ENCODE assay signal across 14 cellular contexts in the genomic region with DNA sequence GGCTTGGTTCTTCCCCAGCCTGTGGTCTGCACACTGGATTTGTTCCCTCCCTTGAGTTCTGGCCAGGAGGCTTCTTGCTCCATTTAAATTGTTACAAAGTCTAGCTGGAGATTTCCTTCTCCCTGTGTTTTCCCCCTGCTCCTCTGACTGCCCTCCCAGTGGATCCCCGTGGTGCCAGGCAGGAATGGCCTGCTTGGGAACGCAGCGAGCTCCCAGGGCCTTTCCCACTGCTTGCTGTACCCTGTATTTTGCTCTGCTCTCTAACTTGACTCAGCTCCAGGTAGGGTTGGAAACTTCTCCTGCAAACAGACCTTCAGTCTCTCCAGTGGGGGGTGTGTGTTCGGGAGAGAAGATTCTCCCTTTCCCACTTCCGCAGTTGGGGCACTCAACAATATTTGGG.
A peak's percentile ranks its signal among the peaks of the same experiment; 100 is the strongest.
DNase-seq lines count a peak whose midpoint lies in the region; TF ChIP-seq lines count a peak whose summit lies in the region.
"Had no signal": no experiment of that assay in that cellular context is flagged by ENCODE, and none has a peak within 500 bp of the region (broad histone marks: within the 10 kb centered on the region; RNA-seq: fewer than 3 reads in every experiment).

No MANE protein-coding gene starts in this region.

- no peak overlapping the region for H3K14ac ChIP-seq in H9 (ENCODE audit: insufficient read depth, low read length)

- no peak overlapping the region for H4K8ac ChIP-seq in H9 (replicated peaks; ENCODE audit: insufficient read length, low read depth, low read length)

- H3K36me3 Mint-ChIP-seq in H9 (ENCODE audit: insufficient read depth in 1 of 3, low read depth in 3 of 3) (no peaks in the 10 kb centered on the region), brain (no peaks in the 10 kb centered on the region), neural crest cell (ENCODE audit: low read depth) (peaks cover 7% of the 10 kb centered on the region), nephron progenitor cell (ENCODE audit: low read depth) (no peaks in the 10 kb centered on the region)
- H3K36me3 Mint-ChIP-seq: CD14-positive monocyte; CD8-positive, alpha-beta T cell had no signal

- H2BK15ac ChIP-seq in H9 (ENCODE audit: low read depth, low read length): no peak overlapping the region

- H3K9me3 Mint-ChIP-seq in H9: no peaks in the 10 kb centered on the region
- peaks cover 10 to 30% (median 26%) of the 10 kb centered on the region in 5 experiments for H3K9me3 Mint-ChIP-seq in brain
- peaks cover 18% of the 10 kb centered on the region for H3K9me3 Mint-ChIP-seq in neural crest cell
- H3K9me3 Mint-ChIP-seq in nephron progenitor cell: peaks cover 35% of the 10 kb centered on the region

- TF ChIP-seq CTCF in H9 (conservative IDR thresholded peaks at IDR 0.05) (no peak), brain (conservative IDR thresholded peaks at IDR 0.05) (no peak), neural crest cell (conservative IDR thresholded peaks at IDR 0.05) (no peak), nephron progenitor cell (IDR thresholded peaks at IDR 0.05) (no peak)

- no peak overlapping the region for H3K9ac ChIP-seq in H9 (ENCODE audit: extremely low read depth, insufficient read length, low read length)

- H4K91ac ChIP-seq in H9 (ENCODE audit: insufficient read length, low read depth, low read length): no peak overlapping the region

- no peaks in the 10 kb centered on the region for H4K20me1 ChIP-seq in H9 (ENCODE audit: control insufficient read depth, insufficient read depth, insufficient read length)

- no peaks in the 10 kb centered on the region for H3K27me3 ChIP-seq in H9 (ENCODE audit: insufficient read depth, low read length)

- no peaks in the 10 kb centered on the region for H3K79me1 ChIP-seq in H9 (ENCODE audit: insufficient read depth, low read depth, low read length, poor library complexity, severe bottlenecking)

- no peak overlapping the region for H3T11ph ChIP-seq in H9 (ENCODE audit: low read length)

- peak overlapping the region; percentile 49 to 92 (median 74); a peak in 4 of 7 replicates for H3K27ac Mint-ChIP-seq in H9
- H3K27ac Mint-ChIP-seq in brain: peak overlapping the region in 3 of 5 experiments; percentile 28 to 41 (median 30)
- peak overlapping the region; percentile 85 for H3K27ac Mint-ChIP-seq in neural crest cell (ENCODE audit: unreplicated experiment)
- no peak overlapping the region for H3K27ac Mint-ChIP-seq in nephron progenitor cell
- H3K27ac Mint-ChIP-seq: CD14-positive monocyte; CD8-positive, alpha-beta T cell had no signal

- no peak overlapping the region for H3K56ac ChIP-seq in H9 (ENCODE audit: insufficient read length, low read depth, low read length)

- no peak for DNase-seq in H9
- DNase-seq in neural crest cell (ENCODE audit: low read depth, low spot score): no peak
- DNase-seq in nephron progenitor cell: no peak
- DNase-seq in epidermal melanocyte (ENCODE audit: insufficient read length, low spot score): no peak
- DNase-seq in HPDE6-E6E7 (ENCODE audit: extremely low spot score): no peak
- DNase-seq: CD8-positive, alpha-beta T cell; COR-L47; DMS153; EL; GDM1; H7 had no signal

- no peak overlapping the region for H3K4ac ChIP-seq in H9 (ENCODE audit: low read depth, low read length)

- H3K27me3 Mint-ChIP-seq in H9 (ENCODE audit: low read depth): no peaks in the 10 kb centered on the region
- H3K27me3 Mint-ChIP-seq in brain: peaks cover 4% of the 10 kb centered on the region
- no peaks in the 10 kb centered on the region for H3K27me3 Mint-ChIP-seq in neural crest cell (ENCODE audit: low read depth)
- H3K27me3 Mint-ChIP-seq in nephron progenitor cell (ENCODE audit: low read depth, poor library complexity): no peaks in the 10 kb centered on the region

- H3K9me3 ChIP-seq in H9 (ENCODE audit: control insufficient read depth, low read depth, low read length): no peaks in the 10 kb centered on the region
- H3K9me3 ChIP-seq: A549 had no signal

- no peak overlapping the region for H4K5ac ChIP-seq in H9 (ENCODE audit: insufficient read length, low read depth, low read length)

- H2BK5ac ChIP-seq in H9 (ENCODE audit: insufficient read length, low read length): no peak overlapping the region

- no peaks in the 10 kb centered on the region for H3K23me2 ChIP-seq in H9 (ENCODE audit: insufficient read length, low read depth, low read length, poor library complexity, severe bottlenecking)

- no peak overlapping the region for H2AFZ ChIP-seq in H9 (ENCODE audit: low read length)

- H3K4me1 ChIP-seq in H9 (ENCODE audit: insufficient read depth, low read length): no peaks in the 10 kb centered on the region
- H3K4me1 ChIP-seq: A549 had no signal

- no peak overlapping the region for H3K18ac ChIP-seq in H9 (ENCODE audit: insufficient read length, low read depth, low read length)

- WGBS in H9 (ENCODE audit: extremely low coverage, insufficient read length, low lambda C conversion rate): no CpG with 5 or more reads among the region's 5 CpGs

- no peak overlapping the region for H3K27ac ChIP-seq in H9 (ENCODE audit: insufficient read length, low read depth, low read length)
- H3K27ac ChIP-seq: A549 had no signal

- H3K4me1 Mint-ChIP-seq in H9 (peaks cover 12 to 13% of the 10 kb centered on the region in 2 experiments), brain (peaks cover 14% of the 10 kb centered on the region), neural crest cell (no peaks in the 10 kb centered on the region), nephron progenitor cell (peaks cover 4% of the 10 kb centered on the region)
- H3K4me1 Mint-ChIP-seq: CD14-positive monocyte had no signal

- H3K4me2 ChIP-seq in H9 (ENCODE audit: insufficient read depth, insufficient read length, low read length): no peak overlapping the region
- H3K4me2 ChIP-seq: A549 had no signal

- no peak overlapping the region for H2AK5ac ChIP-seq in H9 (ENCODE audit: insufficient read length, low read length)

- H3K4me3 Mint-ChIP-seq in H9 (no peak overlapping the region; a peak in 1 of 5 replicates), brain (no peak overlapping the region), neural crest cell (no peak overlapping the region), nephron progenitor cell (no peak overlapping the region)
- H3K4me3 Mint-ChIP-seq: CD14-positive monocyte; CD8-positive, alpha-beta T cell had no signal

- no peak overlapping the region for H2BK120ac ChIP-seq in H9 (ENCODE audit: low read depth, low read length, poor library complexity, severe bottlenecking)

- no peaks in the 10 kb centered on the region for H3K79me2 ChIP-seq in H9 (ENCODE audit: insufficient read depth, low read length)

- H2BK12ac ChIP-seq in H9 (ENCODE audit: insufficient read length, low read depth, low read length): no peak overlapping the region

- H3K23ac ChIP-seq in H9 (ENCODE audit: insufficient read length, low read depth, low read length): no peak overlapping the region

- H2BK20ac ChIP-seq in H9 (ENCODE audit: low read depth, low read length, poor library complexity, severe bottlenecking): no peak overlapping the region
